ENCODE assay signal across 28 cellular contexts in the genomic region with DNA sequence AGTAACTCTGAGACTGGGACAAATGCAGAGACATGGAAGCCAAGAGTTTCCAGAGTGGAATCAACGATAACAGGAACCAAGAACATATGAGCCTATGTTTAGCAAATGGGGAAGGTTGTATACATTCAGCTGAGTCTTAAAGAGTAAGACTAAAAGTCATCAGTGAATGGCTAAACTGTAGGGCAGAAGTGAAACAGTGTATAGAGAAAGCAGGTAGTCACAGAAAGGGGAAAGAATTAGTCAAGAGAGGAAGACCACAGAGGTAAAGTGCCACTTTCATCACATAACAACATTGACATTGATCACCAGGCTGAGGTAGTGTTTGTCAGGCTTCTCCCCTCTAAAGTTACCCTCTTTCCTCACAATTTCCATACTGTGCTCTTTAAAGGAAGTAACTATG.
"Had no signal": no experiment of that assay in that cellular context is flagged by ENCODE, and none has a peak within 500 bp of the region (broad histone marks: within the 10 kb centered on the region; RNA-seq: fewer than 3 reads in every experiment).

No MANE protein-coding gene starts in this region.

- ATAC-seq: activated CD8-positive, alpha-beta T cell treated with anti-CD3 and anti-CD28 coated beads for 36 hours; body of pancreas had no signal

- H3K4me1 Mint-ChIP-seq: activated CD4-positive, alpha-beta T cell treated with anti-CD3 and anti-CD28 coated beads, Interleukin-2, amount 10 ng/mL, durations not matched to agents 24 days and 14 days; activated naive CD4-positive, alpha-beta T cell treated with anti-CD3 and anti-CD28 coated beads, Interleukin-2, amount 50 U/mL, for 24 hours; activated naive CD8-positive, alpha-beta T cell treated with anti-CD3 and anti-CD28 coated beads, Interleukin-2, amount 10 ng/mL, durations not matched to agents 7 days and 5 days had no signal

- H3K36me3 Mint-ChIP-seq: activated naive CD4-positive, alpha-beta T cell treated with anti-CD3 and anti-CD28 coated beads, Interleukin-2, amount 50 U/mL, for 24 hours; activated naive CD8-positive, alpha-beta T cell treated with anti-CD3 and anti-CD28 coated beads, Interleukin-2, amount 10 ng/mL, durations not matched to agents 7 days and 5 days had no signal

- H3K9me3 Mint-ChIP-seq: activated naive CD8-positive, alpha-beta T cell treated with anti-CD3 and anti-CD28 coated beads, Interleukin-2, amount 10 ng/mL, durations not matched to agents 7 days and 5 days had no signal

- H3K27me3 Mint-ChIP-seq: activated CD4-positive, alpha-beta T cell treated with anti-CD3 and anti-CD28 coated beads, Interleukin-2, amount 10 ng/mL, durations not matched to agents 24 days and 14 days; activated CD8-positive, alpha-beta T cell treated with anti-CD3 and anti-CD28 coated beads for 36 hours; activated naive CD4-positive, alpha-beta T cell treated with anti-CD3 and anti-CD28 coated beads, Interleukin-2, amount 50 U/mL, for 24 hours; activated naive CD8-positive, alpha-beta T cell treated with anti-CD3 and anti-CD28 coated beads, Interleukin-2, amount 10 ng/mL, durations not matched to agents 7 days and 5 days; activated T-cell treated with anti-CD3 and anti-CD28 coated beads, Interleukin-2, amount 50 U/mL, for 24 hours had no signal

- H3K4me3 Mint-ChIP-seq: activated CD4-positive, alpha-beta T cell treated with anti-CD3 and anti-CD28 coated beads, Interleukin-2, amount 10 ng/mL, durations not matched to agents 24 days and 14 days; activated CD8-positive, alpha-beta T cell treated with anti-CD3 and anti-CD28 coated beads for 36 hours; activated naive CD4-positive, alpha-beta T cell treated with anti-CD3 and anti-CD28 coated beads, Interleukin-2, amount 50 U/mL, for 24 hours; activated naive CD8-positive, alpha-beta T cell treated with anti-CD3 and anti-CD28 coated beads, Interleukin-2, amount 10 ng/mL, durations not matched to agents 7 days and 5 days; activated T-cell treated with anti-CD3 and anti-CD28 coated beads, Interleukin-2, amount 50 U/mL, for 24 hours had no signal

- DNase-seq: activated CD4-positive, alpha-beta T cell treated with anti-CD3 and anti-CD28 coated beads, Interleukin-2, amount 10 ng/mL, durations not matched to agents 24 days and 14 days; activated CD4-positive, alpha-beta T cell treated with anti-CD3 and anti-CD28 coated beads, Interleukin-2, amount 50 U/mL, for 4 hours; activated CD8-positive, alpha-beta T cell treated with anti-CD3 and anti-CD28 coated beads for 36 hours; activated gamma-delta T cell; activated naive CD4-positive, alpha-beta T cell treated with Interleukin-2 at 50 U/mL for 16 hours; activated naive CD8-positive, alpha-beta T cell treated with anti-CD3 and anti-CD28 coated beads, Interleukin-2, amount 10 ng/mL, durations not matched to agents 7 days and 5 days; activated T-cell treated with anti-CD3 and anti-CD28 coated beads, Interleukin-2, amount 50 U/mL, for 24 hours; amygdala; body of pancreas; Kasumi-1; MG63; NCI-H1048; NCI-H1105 treated with DMSO at 0.1 percent for 48 hours; NCI-H1436; NCI-H1694; NCI-H2029; NCI-H345; NCI-H524 treated with DMSO at 0.1 percent for 48 hours; NK-92 treated with Interleukin-12 subunit alpha and Interleukin-12 subunit beta, amount 100 ng/mL, for 24 hours; PC-9; Right ventricle myocardium superior; SW 1271; T-helper 1 cell; T-helper 2 cell; T-helper 9 cell; WERI-Rb-1 had no signal

- H3K27ac Mint-ChIP-seq: activated CD4-positive, alpha-beta T cell treated with anti-CD3 and anti-CD28 coated beads, Interleukin-2, amount 10 ng/mL, durations not matched to agents 24 days and 14 days; activated CD8-positive, alpha-beta T cell treated with anti-CD3 and anti-CD28 coated beads for 36 hours; activated naive CD4-positive, alpha-beta T cell treated with anti-CD3 and anti-CD28 coated beads, Interleukin-2, amount 50 U/mL, for 24 hours; activated naive CD8-positive, alpha-beta T cell treated with anti-CD3 and anti-CD28 coated beads, Interleukin-2, amount 10 ng/mL, durations not matched to agents 7 days and 5 days; activated T-cell treated with anti-CD3 and anti-CD28 coated beads, Interleukin-2, amount 50 U/mL, for 24 hours; activated T-helper 2 cell treated with anti-CD3 and anti-CD28 coated beads, Interferon-gamma antibody, Interleukin-2, Interleukin-4, amounts not matched to agents 10 μg/mL and 5 μg/mL and 100 μg/mL, durations not matched to agents 14 hours and 24 hours and 36 hours had no signal
